ENCODE assay signal across 2 cellular contexts in the genomic region with DNA sequence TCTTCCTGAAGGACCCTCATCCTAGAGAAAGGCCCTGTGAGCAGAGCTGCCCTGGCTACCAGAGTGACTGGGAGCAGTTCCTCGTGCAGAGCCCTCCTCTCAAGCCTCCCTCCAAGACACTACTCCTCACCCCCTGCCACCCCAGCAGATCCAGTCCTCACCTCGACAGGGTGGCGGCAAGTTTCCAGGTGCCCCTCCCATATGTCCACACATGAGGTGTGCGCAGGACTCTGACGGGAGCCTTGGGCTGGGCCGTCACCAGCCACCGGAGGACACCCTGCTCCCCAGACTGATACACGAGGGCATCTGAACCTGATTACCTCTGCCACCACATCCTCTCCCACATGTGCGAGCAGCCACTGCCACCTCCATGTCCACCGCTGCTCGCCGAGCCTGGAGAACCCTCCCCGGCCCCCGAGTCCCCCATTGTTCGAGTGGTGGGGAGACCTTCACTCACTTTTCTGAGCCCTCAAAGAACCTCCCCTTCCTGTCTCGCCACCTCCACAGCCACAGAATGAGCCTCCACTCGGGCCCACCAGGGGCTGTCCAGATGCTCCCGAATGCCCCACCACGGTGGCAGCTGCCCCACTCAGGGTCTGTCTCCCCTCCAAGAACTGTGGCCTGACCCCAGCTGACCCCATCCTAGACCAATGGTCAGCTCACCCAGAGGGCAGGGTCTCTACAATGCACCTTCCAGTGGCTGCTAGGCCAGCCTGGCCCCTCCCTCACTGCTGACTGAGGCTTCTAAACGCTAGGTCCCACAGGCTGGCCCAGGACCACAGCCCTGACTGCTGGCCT.
TF ChIP-seq lines count a peak whose summit lies in the region.

No MANE protein-coding gene starts in this region.

TF ChIP-seq in GM23338, 12 proteins besides CTCF, POLR2A, EP300 and RAD21 (continues in another document):
- TF ChIP-seq JUNB (IDR thresholded peaks at IDR 0.05; ENCODE audit: unreplicated experiment) (no peak), NANOG (IDR thresholded peaks at IDR 0.05; ENCODE audit: borderline replicate concordance) (no peak), ZNF331 (CRISPR knock-in tag; IDR thresholded peaks at IDR 0.05; ENCODE audit: low read depth) (no peak), POLR2AphosphoS5 (IDR thresholded peaks at IDR 0.05; ENCODE audit: low read depth) (no peak)
- TF ChIP-seq, protein P1, sequence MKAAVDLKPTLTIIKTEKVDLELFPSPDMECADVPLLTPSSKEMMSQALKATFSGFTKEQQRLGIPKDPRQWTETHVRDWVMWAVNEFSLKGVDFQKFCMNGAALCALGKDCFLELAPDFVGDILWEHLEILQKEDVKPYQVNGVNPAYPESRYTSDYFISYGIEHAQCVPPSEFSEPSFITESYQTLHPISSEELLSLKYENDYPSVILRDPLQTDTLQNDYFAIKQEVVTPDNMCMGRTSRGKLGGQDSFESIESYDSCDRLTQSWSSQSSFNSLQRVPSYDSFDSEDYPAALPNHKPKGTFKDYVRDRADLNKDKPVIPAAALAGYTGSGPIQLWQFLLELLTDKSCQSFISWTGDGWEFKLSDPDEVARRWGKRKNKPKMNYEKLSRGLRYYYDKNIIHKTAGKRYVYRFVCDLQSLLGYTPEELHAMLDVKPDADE (IDR thresholded peaks at IDR 0.05), result no peak
- TF ChIP-seq, protein P2, sequence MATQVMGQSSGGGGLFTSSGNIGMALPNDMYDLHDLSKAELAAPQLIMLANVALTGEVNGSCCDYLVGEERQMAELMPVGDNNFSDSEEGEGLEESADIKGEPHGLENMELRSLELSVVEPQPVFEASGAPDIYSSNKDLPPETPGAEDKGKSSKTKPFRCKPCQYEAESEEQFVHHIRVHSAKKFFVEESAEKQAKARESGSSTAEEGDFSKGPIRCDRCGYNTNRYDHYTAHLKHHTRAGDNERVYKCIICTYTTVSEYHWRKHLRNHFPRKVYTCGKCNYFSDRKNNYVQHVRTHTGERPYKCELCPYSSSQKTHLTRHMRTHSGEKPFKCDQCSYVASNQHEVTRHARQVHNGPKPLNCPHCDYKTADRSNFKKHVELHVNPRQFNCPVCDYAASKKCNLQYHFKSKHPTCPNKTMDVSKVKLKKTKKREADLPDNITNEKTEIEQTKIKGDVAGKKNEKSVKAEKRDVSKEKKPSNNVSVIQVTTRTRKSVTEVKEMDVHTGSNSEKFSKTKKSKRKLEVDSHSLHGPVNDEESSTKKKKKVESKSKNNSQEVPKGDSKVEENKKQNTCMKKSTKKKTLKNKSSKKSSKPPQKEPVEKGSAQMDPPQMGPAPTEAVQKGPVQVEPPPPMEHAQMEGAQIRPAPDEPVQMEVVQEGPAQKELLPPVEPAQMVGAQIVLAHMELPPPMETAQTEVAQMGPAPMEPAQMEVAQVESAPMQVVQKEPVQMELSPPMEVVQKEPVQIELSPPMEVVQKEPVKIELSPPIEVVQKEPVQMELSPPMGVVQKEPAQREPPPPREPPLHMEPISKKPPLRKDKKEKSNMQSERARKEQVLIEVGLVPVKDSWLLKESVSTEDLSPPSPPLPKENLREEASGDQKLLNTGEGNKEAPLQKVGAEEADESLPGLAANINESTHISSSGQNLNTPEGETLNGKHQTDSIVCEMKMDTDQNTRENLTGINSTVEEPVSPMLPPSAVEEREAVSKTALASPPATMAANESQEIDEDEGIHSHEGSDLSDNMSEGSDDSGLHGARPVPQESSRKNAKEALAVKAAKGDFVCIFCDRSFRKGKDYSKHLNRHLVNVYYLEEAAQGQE (IDR thresholded peaks at IDR 0.05; ENCODE audit: unreplicated experiment), result no peak
- TF ChIP-seq, protein P3, sequence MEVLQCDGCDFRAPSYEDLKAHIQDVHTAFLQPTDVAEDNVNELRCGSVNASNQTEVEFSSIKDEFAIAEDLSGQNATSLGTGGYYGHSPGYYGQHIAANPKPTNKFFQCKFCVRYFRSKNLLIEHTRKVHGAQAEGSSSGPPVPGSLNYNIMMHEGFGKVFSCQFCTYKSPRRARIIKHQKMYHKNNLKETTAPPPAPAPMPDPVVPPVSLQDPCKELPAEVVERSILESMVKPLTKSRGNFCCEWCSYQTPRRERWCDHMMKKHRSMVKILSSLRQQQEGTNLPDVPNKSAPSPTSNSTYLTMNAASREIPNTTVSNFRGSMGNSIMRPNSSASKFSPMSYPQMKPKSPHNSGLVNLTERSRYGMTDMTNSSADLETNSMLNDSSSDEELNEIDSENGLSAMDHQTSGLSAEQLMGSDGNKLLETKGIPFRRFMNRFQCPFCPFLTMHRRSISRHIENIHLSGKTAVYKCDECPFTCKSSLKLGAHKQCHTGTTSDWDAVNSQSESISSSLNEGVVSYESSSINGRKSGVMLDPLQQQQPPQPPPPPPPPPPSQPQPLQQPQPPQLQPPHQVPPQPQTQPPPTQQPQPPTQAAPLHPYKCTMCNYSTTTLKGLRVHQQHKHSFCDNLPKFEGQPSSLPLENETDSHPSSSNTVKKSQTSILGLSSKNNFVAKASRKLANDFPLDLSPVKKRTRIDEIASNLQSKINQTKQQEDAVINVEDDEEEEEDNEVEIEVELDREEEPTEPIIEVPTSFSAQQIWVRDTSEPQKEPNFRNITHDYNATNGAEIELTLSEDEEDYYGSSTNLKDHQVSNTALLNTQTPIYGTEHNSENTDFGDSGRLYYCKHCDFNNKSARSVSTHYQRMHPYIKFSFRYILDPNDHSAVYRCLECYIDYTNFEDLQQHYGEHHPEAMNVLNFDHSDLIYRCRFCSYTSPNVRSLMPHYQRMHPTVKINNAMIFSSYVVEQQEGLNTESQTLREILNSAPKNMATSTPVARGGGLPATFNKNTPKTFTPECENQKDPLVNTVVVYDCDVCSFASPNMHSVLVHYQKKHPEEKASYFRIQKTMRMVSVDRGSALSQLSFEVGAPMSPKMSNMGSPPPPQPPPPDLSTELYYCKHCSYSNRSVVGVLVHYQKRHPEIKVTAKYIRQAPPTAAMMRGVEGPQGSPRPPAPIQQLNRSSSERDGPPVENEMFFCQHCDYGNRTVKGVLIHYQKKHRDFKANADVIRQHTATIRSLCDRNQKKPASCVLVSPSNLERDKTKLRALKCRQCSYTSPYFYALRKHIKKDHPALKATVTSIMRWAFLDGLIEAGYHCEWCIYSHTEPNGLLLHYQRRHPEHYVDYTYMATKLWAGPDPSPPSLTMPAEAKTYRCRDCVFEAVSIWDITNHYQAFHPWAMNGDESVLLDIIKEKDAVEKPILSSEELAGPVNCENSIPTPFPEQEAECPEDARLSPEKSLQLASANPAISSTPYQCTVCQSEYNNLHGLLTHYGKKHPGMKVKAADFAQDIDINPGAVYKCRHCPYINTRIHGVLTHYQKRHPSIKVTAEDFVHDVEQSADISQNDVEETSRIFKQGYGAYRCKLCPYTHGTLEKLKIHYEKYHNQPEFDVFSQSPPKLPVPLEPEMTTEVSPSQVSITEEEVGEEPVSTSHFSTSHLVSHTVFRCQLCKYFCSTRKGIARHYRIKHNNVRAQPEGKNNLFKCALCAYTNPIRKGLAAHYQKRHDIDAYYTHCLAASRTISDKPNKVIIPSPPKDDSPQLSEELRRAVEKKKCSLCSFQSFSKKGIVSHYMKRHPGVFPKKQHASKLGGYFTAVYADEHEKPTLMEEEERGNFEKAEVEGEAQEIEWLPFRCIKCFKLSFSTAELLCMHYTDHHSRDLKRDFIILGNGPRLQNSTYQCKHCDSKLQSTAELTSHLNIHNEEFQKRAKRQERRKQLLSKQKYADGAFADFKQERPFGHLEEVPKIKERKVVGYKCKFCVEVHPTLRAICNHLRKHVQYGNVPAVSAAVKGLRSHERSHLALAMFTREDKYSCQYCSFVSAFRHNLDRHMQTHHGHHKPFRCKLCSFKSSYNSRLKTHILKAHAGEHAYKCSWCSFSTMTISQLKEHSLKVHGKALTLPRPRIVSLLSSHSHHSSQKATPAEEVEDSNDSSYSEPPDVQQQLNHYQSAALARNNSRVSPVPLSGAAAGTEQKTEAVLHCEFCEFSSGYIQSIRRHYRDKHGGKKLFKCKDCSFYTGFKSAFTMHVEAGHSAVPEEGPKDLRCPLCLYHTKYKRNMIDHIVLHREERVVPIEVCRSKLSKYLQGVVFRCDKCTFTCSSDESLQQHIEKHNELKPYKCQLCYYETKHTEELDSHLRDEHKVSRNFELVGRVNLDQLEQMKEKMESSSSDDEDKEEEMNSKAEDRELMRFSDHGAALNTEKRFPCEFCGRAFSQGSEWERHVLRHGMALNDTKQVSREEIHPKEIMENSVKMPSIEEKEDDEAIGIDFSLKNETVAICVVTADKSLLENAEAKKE (CRISPR knock-in tag; IDR thresholded peaks at IDR 0.05), result no peak

TF ChIP-seq in H1, 55 proteins besides CTCF, POLR2A, EP300 and RAD21 (continues in another document):
- TF ChIP-seq POLR2AphosphoS5 (IDR thresholded peaks at IDR 0.05; ENCODE audit: low read depth, low read length) (no peak), KDM5A (IDR thresholded peaks at IDR 0.05; ENCODE audit: low read length) (no peak), JUND (IDR thresholded peaks at IDR 0.05; ENCODE audit: low read length) (no peak), SIX5 (IDR thresholded peaks at IDR 0.05; ENCODE audit: low read depth, low read length) (no peak), JUN (IDR thresholded peaks at IDR 0.05; ENCODE audit: low read depth, low read length) (no peak), CBX8 (IDR thresholded peaks at IDR 0.05; ENCODE audit: borderline replicate concordance, low read depth, low read length) (no peak), SRF (IDR thresholded peaks at IDR 0.05; ENCODE audit: low read depth, low read length) (no peak), CEBPB (IDR thresholded peaks at IDR 0.05; ENCODE audit: low read depth, low read length) (no peak), SP1 (IDR thresholded peaks at IDR 0.05; ENCODE audit: low read depth, low read length) (no peak), SP4 (IDR thresholded peaks at IDR 0.05; ENCODE audit: low read length) (no peak), RFX5 (IDR thresholded peaks at IDR 0.05; ENCODE audit: borderline replicate concordance, low read depth, low read length) (no peak), KDM4A (IDR thresholded peaks at IDR 0.05; ENCODE audit: low read depth, low read length, severe bottlenecking) (no peak), BRCA1 (IDR thresholded peaks at IDR 0.05; ENCODE audit: low read depth, low read length) (no peak), GABPA (IDR thresholded peaks at IDR 0.05; ENCODE audit: borderline replicate concordance, insufficient read depth, low read length) (no peak), CREB1 (IDR thresholded peaks at IDR 0.05) (no peak), CHD2 (IDR thresholded peaks at IDR 0.05; ENCODE audit: low read length) (no peak), ASH2L (IDR thresholded peaks at IDR 0.05; ENCODE audit: low read length) (no peak)
- TF ChIP-seq, protein P4, sequence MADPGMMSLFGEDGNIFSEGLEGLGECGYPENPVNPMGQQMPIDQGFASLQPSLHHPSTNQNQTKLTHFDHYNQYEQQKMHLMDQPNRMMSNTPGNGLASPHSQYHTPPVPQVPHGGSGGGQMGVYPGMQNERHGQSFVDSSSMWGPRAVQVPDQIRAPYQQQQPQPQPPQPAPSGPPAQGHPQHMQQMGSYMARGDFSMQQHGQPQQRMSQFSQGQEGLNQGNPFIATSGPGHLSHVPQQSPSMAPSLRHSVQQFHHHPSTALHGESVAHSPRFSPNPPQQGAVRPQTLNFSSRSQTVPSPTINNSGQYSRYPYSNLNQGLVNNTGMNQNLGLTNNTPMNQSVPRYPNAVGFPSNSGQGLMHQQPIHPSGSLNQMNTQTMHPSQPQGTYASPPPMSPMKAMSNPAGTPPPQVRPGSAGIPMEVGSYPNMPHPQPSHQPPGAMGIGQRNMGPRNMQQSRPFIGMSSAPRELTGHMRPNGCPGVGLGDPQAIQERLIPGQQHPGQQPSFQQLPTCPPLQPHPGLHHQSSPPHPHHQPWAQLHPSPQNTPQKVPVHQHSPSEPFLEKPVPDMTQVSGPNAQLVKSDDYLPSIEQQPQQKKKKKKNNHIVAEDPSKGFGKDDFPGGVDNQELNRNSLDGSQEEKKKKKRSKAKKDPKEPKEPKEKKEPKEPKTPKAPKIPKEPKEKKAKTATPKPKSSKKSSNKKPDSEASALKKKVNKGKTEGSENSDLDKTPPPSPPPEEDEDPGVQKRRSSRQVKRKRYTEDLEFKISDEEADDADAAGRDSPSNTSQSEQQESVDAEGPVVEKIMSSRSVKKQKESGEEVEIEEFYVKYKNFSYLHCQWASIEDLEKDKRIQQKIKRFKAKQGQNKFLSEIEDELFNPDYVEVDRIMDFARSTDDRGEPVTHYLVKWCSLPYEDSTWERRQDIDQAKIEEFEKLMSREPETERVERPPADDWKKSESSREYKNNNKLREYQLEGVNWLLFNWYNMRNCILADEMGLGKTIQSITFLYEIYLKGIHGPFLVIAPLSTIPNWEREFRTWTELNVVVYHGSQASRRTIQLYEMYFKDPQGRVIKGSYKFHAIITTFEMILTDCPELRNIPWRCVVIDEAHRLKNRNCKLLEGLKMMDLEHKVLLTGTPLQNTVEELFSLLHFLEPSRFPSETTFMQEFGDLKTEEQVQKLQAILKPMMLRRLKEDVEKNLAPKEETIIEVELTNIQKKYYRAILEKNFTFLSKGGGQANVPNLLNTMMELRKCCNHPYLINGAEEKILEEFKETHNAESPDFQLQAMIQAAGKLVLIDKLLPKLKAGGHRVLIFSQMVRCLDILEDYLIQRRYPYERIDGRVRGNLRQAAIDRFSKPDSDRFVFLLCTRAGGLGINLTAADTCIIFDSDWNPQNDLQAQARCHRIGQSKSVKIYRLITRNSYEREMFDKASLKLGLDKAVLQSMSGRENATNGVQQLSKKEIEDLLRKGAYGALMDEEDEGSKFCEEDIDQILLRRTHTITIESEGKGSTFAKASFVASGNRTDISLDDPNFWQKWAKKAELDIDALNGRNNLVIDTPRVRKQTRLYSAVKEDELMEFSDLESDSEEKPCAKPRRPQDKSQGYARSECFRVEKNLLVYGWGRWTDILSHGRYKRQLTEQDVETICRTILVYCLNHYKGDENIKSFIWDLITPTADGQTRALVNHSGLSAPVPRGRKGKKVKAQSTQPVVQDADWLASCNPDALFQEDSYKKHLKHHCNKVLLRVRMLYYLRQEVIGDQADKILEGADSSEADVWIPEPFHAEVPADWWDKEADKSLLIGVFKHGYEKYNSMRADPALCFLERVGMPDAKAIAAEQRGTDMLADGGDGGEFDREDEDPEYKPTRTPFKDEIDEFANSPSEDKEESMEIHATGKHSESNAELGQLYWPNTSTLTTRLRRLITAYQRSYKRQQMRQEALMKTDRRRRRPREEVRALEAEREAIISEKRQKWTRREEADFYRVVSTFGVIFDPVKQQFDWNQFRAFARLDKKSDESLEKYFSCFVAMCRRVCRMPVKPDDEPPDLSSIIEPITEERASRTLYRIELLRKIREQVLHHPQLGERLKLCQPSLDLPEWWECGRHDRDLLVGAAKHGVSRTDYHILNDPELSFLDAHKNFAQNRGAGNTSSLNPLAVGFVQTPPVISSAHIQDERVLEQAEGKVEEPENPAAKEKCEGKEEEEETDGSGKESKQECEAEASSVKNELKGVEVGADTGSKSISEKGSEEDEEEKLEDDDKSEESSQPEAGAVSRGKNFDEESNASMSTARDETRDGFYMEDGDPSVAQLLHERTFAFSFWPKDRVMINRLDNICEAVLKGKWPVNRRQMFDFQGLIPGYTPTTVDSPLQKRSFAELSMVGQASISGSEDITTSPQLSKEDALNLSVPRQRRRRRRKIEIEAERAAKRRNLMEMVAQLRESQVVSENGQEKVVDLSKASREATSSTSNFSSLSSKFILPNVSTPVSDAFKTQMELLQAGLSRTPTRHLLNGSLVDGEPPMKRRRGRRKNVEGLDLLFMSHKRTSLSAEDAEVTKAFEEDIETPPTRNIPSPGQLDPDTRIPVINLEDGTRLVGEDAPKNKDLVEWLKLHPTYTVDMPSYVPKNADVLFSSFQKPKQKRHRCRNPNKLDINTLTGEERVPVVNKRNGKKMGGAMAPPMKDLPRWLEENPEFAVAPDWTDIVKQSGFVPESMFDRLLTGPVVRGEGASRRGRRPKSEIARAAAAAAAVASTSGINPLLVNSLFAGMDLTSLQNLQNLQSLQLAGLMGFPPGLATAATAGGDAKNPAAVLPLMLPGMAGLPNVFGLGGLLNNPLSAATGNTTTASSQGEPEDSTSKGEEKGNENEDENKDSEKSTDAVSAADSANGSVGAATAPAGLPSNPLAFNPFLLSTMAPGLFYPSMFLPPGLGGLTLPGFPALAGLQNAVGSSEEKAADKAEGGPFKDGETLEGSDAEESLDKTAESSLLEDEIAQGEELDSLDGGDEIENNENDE (IDR thresholded peaks at IDR 0.05; ENCODE audit: insufficient replicate concordance, low read length), result no peak
- TF ChIP-seq, protein P5, sequence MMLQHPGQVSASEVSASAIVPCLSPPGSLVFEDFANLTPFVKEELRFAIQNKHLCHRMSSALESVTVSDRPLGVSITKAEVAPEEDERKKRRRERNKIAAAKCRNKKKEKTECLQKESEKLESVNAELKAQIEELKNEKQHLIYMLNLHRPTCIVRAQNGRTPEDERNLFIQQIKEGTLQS (IDR thresholded peaks at IDR 0.05; ENCODE audit: insufficient read depth, low read depth, low read length), result no peak
